23 cellular contexts compared by ENCODE assay signal in genomic region chr10:102601639-102602038, GRCh38. TPM values are rescaled to one million over a fixed set of nuclear protein-coding genes. Genes with fewer than 3 reads are reported as not detected.
DNase-seq lines count a peak whose midpoint lies in the region; ATAC-seq and TF ChIP-seq lines count a peak whose summit lies in the region.
"Had no signal": no experiment of that assay in that cellular context is flagged by ENCODE, and none has a peak within 500 bp of the region (broad histone marks: within the 10 kb centered on the region; RNA-seq: fewer than 3 reads in every experiment).

No MANE protein-coding gene starts in this region.

- ATAC-seq in heart left ventricle (no peak), upper lobe of right lung (no peak), HG03280 (IDR thresholded peaks at IDR 0.05; ENCODE audit: unreplicated experiment) (no peak)
- ATAC-seq: activated T-helper 17 cell treated with anti-CD3 and anti-CD28 coated beads, Interleukin-2, amount 50 U/mL, for 72 hours; natural killer cell; stimulated activated effector memory CD8-positive, alpha-beta T cell treated with anti-CD3 and anti-CD28 coated beads, Interleukin-12 subunit alpha, Interleukin-12 subunit beta, amount 100 ng/mL, for 72 hours had no signal

- H3K4me1 Mint-ChIP-seq in glutamatergic neuron (ENCODE audit: low read depth, unreplicated experiment): peaks cover 4% of the 10 kb centered on the region
- H3K4me1 Mint-ChIP-seq: memory B cell, natural killer cell had no signal

- no peak overlapping the region for H3K4me3 Mint-ChIP-seq in glutamatergic neuron (ENCODE audit: unreplicated experiment)
- H3K4me3 Mint-ChIP-seq: activated naive CD8-positive, alpha-beta T cell treated with anti-CD3 and anti-CD28 coated beads, Interleukin-2, amount 10 ng/mL, durations not matched to agents 7 days and 5 days; activated T-helper 17 cell treated with anti-CD3 and anti-CD28 coated beads, Interleukin-2, amount 50 U/mL, for 72 hours; memory B cell; natural killer cell; stimulated activated effector memory CD8-positive, alpha-beta T cell treated with anti-CD3 and anti-CD28 coated beads, Interleukin-12 subunit alpha, Interleukin-12 subunit beta, amount 100 ng/mL, for 72 hours had no signal

- H3K9me3 Mint-ChIP-seq in glutamatergic neuron (ENCODE audit: unreplicated experiment): peaks cover 8% of the 10 kb centered on the region
- H3K9me3 Mint-ChIP-seq: activated naive CD8-positive, alpha-beta T cell treated with anti-CD3 and anti-CD28 coated beads, Interleukin-2, amount 10 ng/mL, durations not matched to agents 7 days and 5 days; activated T-helper 17 cell treated with anti-CD3 and anti-CD28 coated beads, Interleukin-2, amount 50 U/mL, for 72 hours; memory B cell; natural killer cell; stimulated activated effector memory CD8-positive, alpha-beta T cell treated with anti-CD3 and anti-CD28 coated beads, Interleukin-12 subunit alpha, Interleukin-12 subunit beta, amount 100 ng/mL, for 72 hours had no signal

- H3K36me3 Mint-ChIP-seq in glutamatergic neuron (ENCODE audit: unreplicated experiment): peaks cover 9% of the 10 kb centered on the region
- H3K36me3 Mint-ChIP-seq: natural killer cell had no signal

- H3K4me1 ChIP-seq in heart left ventricle: peaks cover 9 to 89% (median 68%) of the 10 kb centered on the region in 12 donors
- H3K4me1 ChIP-seq in sigmoid colon: peaks cover 0 to 12% (median 9%) of the 10 kb centered on the region in 4 donors
- peaks cover 67% of the 10 kb centered on the region for H3K4me1 ChIP-seq in upper lobe of right lung
- H3K4me1 ChIP-seq: BE2C had no signal

- TF ChIP-seq CTCF in heart left ventricle (IDR thresholded peaks at IDR 0.05) (no peak), sigmoid colon (IDR thresholded peaks at IDR 0.05) (no peak), upper lobe of right lung (IDR thresholded peaks at IDR 0.05) (no peak), glutamatergic neuron (IDR thresholded peaks at IDR 0.05; ENCODE audit: partially characterized antibody, unreplicated experiment) (no peak)

- peaks cover 3% of the 10 kb centered on the region for H3K27me3 Mint-ChIP-seq in glutamatergic neuron (ENCODE audit: unreplicated experiment)
- H3K27me3 Mint-ChIP-seq: activated naive CD8-positive, alpha-beta T cell treated with anti-CD3 and anti-CD28 coated beads, Interleukin-2, amount 10 ng/mL, durations not matched to agents 7 days and 5 days; activated T-helper 17 cell treated with anti-CD3 and anti-CD28 coated beads, Interleukin-2, amount 50 U/mL, for 72 hours; memory B cell had no signal

- no peaks in the 10 kb centered on the region for H3K27me3 ChIP-seq in heart left ventricle
- H3K27me3 ChIP-seq in sigmoid colon: no peaks in the 10 kb centered on the region
- no peaks in the 10 kb centered on the region for H3K27me3 ChIP-seq in upper lobe of right lung
- H3K27me3 ChIP-seq: BE2C had no signal

- no peaks in the 10 kb centered on the region for H3K9me3 ChIP-seq in heart left ventricle
- H3K9me3 ChIP-seq in sigmoid colon: no peaks in the 10 kb centered on the region
- H3K9me3 ChIP-seq in upper lobe of right lung: no peaks in the 10 kb centered on the region
- H3K9me3 ChIP-seq: BE2C had no signal

- intact Hi-C loops in heart left ventricle (cut with DNase I) (no loop called here), cardiac septum (cut with DNase I) (no loop called here), sigmoid colon (cut with DNase I) (no loop called here), upper lobe of right lung (cut with DNase I) (no loop called here)

- H3K36me3 ChIP-seq in heart left ventricle: peaks cover 0 to 69% (median 21%) of the 10 kb centered on the region in 9 donors
- peaks cover 6 to 57% (median 11%) of the 10 kb centered on the region in 4 donors for H3K36me3 ChIP-seq in sigmoid colon
- H3K36me3 ChIP-seq in upper lobe of right lung: peaks cover 25% of the 10 kb centered on the region

- peak in 1 of 5 donors; percentile 11 for DNase-seq in heart left ventricle
- no peak for DNase-seq in cardiac septum (ENCODE audit: low spot score)
- DNase-seq in islet precursor cell: peak; percentile 23
- no peak for DNase-seq in sigmoid colon
- no peak for DNase-seq in upper lobe of right lung
- no peak for DNase-seq in glutamatergic neuron
- no peak for DNase-seq in DMS53 (lab: John Stamatoyannopoulos, UW)
- DNase-seq: activated CD4-positive, alpha-beta T cell treated with anti-CD3 and anti-CD28 coated beads for 1 hour; activated naive CD8-positive, alpha-beta T cell treated with anti-CD3 and anti-CD28 coated beads, Interleukin-2, amount 10 ng/mL, durations not matched to agents 7 days and 5 days; BE2C; erythroblast; head of caudate nucleus; Karpas-422; natural killer cell; NCI-H1048; NCI-H2029 treated with DMSO at 0.1 percent for 48 hours; NCI-H524; stimulated activated CD4-positive, alpha-beta T cell treated with anti-CD3 and anti-CD28 coated beads, Interleukin-15, amount 100 ng/mL, for 24 hours had no signal

- no peak for TF ChIP-seq EP300 in sigmoid colon (IDR thresholded peaks at IDR 0.05)

- no peak overlapping the region for H3K4me3 ChIP-seq in heart left ventricle
- no peak overlapping the region for H3K4me3 ChIP-seq in sigmoid colon
- H3K4me3 ChIP-seq in upper lobe of right lung: no peak overlapping the region

- 84 to 90% (median 86%) methylated on average over 5 to 9 of the region's 9 CpGs for WGBS in heart left ventricle, 4 donors
- 94 to 97% methylated on average over 9 of the region's 9 CpGs for WGBS in sigmoid colon, 2 donors

- no peak for TF ChIP-seq POLR2A in heart left ventricle (IDR thresholded peaks at IDR 0.05)
- no peak for TF ChIP-seq POLR2A in sigmoid colon (IDR thresholded peaks at IDR 0.05)

- no peak overlapping the region for H3K27ac Mint-ChIP-seq in glutamatergic neuron (ENCODE audit: unreplicated experiment)
- H3K27ac Mint-ChIP-seq: activated naive CD8-positive, alpha-beta T cell treated with anti-CD3 and anti-CD28 coated beads, Interleukin-2, amount 10 ng/mL, durations not matched to agents 7 days and 5 days; memory B cell; natural killer cell; stimulated activated effector memory CD8-positive, alpha-beta T cell treated with anti-CD3 and anti-CD28 coated beads, Interleukin-12 subunit alpha, Interleukin-12 subunit beta, amount 100 ng/mL, for 72 hours had no signal

- H3K27ac ChIP-seq in heart left ventricle (peak overlapping the region in 11 of 12 donors; percentile 13 to 85 (median 67)), sigmoid colon (peak overlapping the region; percentile 42 to 74 (median 49)), upper lobe of right lung (peak overlapping the region; percentile 65)
- H3K27ac ChIP-seq: RWPE1 had no signal

RNA-seq across cellular contexts. Expression of gene TRIM8, which starts 42.6 kb away (rescaled TPM):
- total RNA-seq in heart left ventricle (100 to 1,000 TPM in 6 of 9 donors, 10 to 100 TPM in 3; 91.5 to 225 (median 107) TPM), cardiac septum (99.6 TPM), sigmoid colon (10 to 100 TPM; 58.9 to 88.6 (median 67.1) TPM), upper lobe of right lung (146 TPM), glutamatergic neuron (ENCODE audit: unreplicated experiment) (74.8 TPM)
- polyA plus RNA-seq in heart left ventricle (10 to 100 TPM; 38.9 to 94.6 TPM), sigmoid colon (10 to 100 TPM; 25.0 to 53.0 (median 46.8) TPM)
